In genomic region chr16:89359296-89360147, GRCh38 we compare ENCODE assay signal across 9 cellular contexts.
DNase-seq lines count a peak whose midpoint lies in the region; FAIRE-seq and TF ChIP-seq lines count a peak whose summit lies in the region.
"Had no signal": no experiment of that assay in that cellular context is flagged by ENCODE, and none has a peak within 500 bp of the region (broad histone marks: within the 10 kb centered on the region; RNA-seq: fewer than 3 reads in every experiment).

No MANE protein-coding gene starts in this region.

- no peak for TF ChIP-seq EP300 in sigmoid colon (IDR thresholded peaks at IDR 0.05)

- FAIRE-seq in small intestine (lab: Jason Lieb, UNC) (no peak), GM12892 (lab: Jason Lieb, UNC) (no peak)

- H3K36me3 ChIP-seq in OCI-LY7 (ENCODE audit: insufficient read depth, low read length), result peaks cover 45% of the 10 kb centered on the region
- no peaks in the 10 kb centered on the region for H3K36me3 ChIP-seq in effector memory CD4-positive, alpha-beta T cell (ENCODE audit: control insufficient read depth, insufficient read depth, low read length)
- H3K36me3 ChIP-seq in sigmoid colon, result no peaks in the 10 kb centered on the region
- no peaks in the 10 kb centered on the region for H3K36me3 ChIP-seq in small intestine (ENCODE audit: control insufficient read depth in 2 of 2, insufficient read depth in 2 of 2, low read length in 2 of 2)

- WGBS in sigmoid colon, 2 donors, result 51 to 77% methylated on average over 18 of the region's 18 CpGs
- 53 to 73% (median 70%) methylated on average over 18 of the region's 18 CpGs for WGBS in small intestine, 3 donors

- no peak for TF ChIP-seq POLR2A in sigmoid colon (IDR thresholded peaks at IDR 0.05)
- TF ChIP-seq POLR2A in GM12892 (IDR thresholded peaks at IDR 0.05; ENCODE audit: low read depth, low read length), result no peak

- H3K9me3 ChIP-seq in OCI-LY7 (ENCODE audit: low read length), result no peaks in the 10 kb centered on the region
- H3K9me3 ChIP-seq in effector memory CD4-positive, alpha-beta T cell (ENCODE audit: control insufficient read depth, low read length), result no peaks in the 10 kb centered on the region
- no peaks in the 10 kb centered on the region for H3K9me3 ChIP-seq in sigmoid colon
- H3K9me3 ChIP-seq in small intestine (ENCODE audit: control insufficient read depth, low read depth), result no peaks in the 10 kb centered on the region

- DNase-seq in T-helper 1 cell, result no peak
- no peak for DNase-seq in OCI-LY7 (ENCODE audit: low spot score)
- DNase-seq in effector memory CD4-positive, alpha-beta T cell, result no peak
- DNase-seq in sigmoid colon, result no peak
- no peak for DNase-seq in small intestine
- DNase-seq in GM12892 (ENCODE audit: insufficient read length), result no peak
- no peak for DNase-seq in islet precursor cell
- DNase-seq: SHP77 treated with DMSO at 0.1 percent for 48 hours had no signal

- peak overlapping the region; percentile 72 for H3K4me3 Mint-ChIP-seq in T-helper 1 cell treated with Interleukin-12 subunit alpha and Interleukin-12 subunit beta and Interleukin-4 antibody, amounts not matched to agents 30 μg/mL and 1 μg/mL, for 36 hours

- peaks cover 96% of the 10 kb centered on the region for H3K79me2 ChIP-seq in OCI-LY7 (ENCODE audit: insufficient read depth, low read depth, low read length)

- no peaks in the 10 kb centered on the region for H3K9me2 ChIP-seq in OCI-LY7 (ENCODE audit: insufficient read depth, low read length)

- H2AFZ ChIP-seq in OCI-LY7 (ENCODE audit: low read length), result no peak overlapping the region

- CTCF ChIA-PET in OCI-LY7 (lab: Charles Lee; ENCODE audit: unreplicated experiment), result interaction anchor here (0.6 kb wide), 1 partner anchor 15 kb away, joined by 4 read pairs; no protein-coding TSS in a partner anchor

- H3K4me1 Mint-ChIP-seq in T-helper 1 cell treated with Interleukin-12 subunit alpha and Interleukin-12 subunit beta and Interleukin-4 antibody, amounts not matched to agents 30 μg/mL and 1 μg/mL, for 36 hours (ENCODE audit: low read depth), result peaks cover 79% of the 10 kb centered on the region

- TF ChIP-seq CTCF in OCI-LY7 (conservative IDR thresholded peaks at IDR 0.05; ENCODE audit: low read length) (no peak), sigmoid colon (IDR thresholded peaks at IDR 0.05) (no peak)

- H3K4me3 ChIP-seq in OCI-LY7 (ENCODE audit: low read depth, low read length, poor library complexity, severe bottlenecking), result no peak overlapping the region
- no peak overlapping the region for H3K4me3 ChIP-seq in effector memory CD4-positive, alpha-beta T cell (ENCODE audit: insufficient read depth, low read depth, low read length, poor library complexity, severe bottlenecking)
- no peak overlapping the region for H3K4me3 ChIP-seq in sigmoid colon
- no peak overlapping the region for H3K4me3 ChIP-seq in small intestine (ENCODE audit: low read depth in 1 of 2, low read length in 2 of 2)

- H4K20me1 ChIP-seq in OCI-LY7 (ENCODE audit: insufficient read depth, low read length), result peaks cover 58% of the 10 kb centered on the region

- H3K4me2 ChIP-seq in OCI-LY7 (ENCODE audit: low read length), result peak overlapping the region; percentile 32

- H3K27me3 Mint-ChIP-seq in T-helper 1 cell treated with Interleukin-12 subunit alpha and Interleukin-12 subunit beta and Interleukin-4 antibody, amounts not matched to agents 30 μg/mL and 1 μg/mL, for 36 hours (ENCODE audit: low read depth), result no peaks in the 10 kb centered on the region

- H3K9me3 Mint-ChIP-seq in T-helper 1 cell treated with Interleukin-12 subunit alpha and Interleukin-12 subunit beta and Interleukin-4 antibody, amounts not matched to agents 30 μg/mL and 1 μg/mL, for 36 hours, result no peaks in the 10 kb centered on the region

- H3K36me3 Mint-ChIP-seq in T-helper 1 cell treated with Interleukin-12 subunit alpha and Interleukin-12 subunit beta and Interleukin-4 antibody, amounts not matched to agents 30 μg/mL and 1 μg/mL, for 36 hours (ENCODE audit: low read depth), result peaks cover 6% of the 10 kb centered on the region

- intact Hi-C loops in OCI-LY7 (cut with micrococcal nuclease; ENCODE audit: unreplicated experiment) (no loop called here), sigmoid colon (cut with DNase I) (loop anchor here (5.0 kb wide), 1 partner anchor 38 kb away; no protein-coding TSS in a partner anchor)

- POLR2A ChIA-PET in OCI-LY7 (lab: Charles Lee), result interaction anchor here (0.6 kb wide), 1 partner anchor 11 kb away, joined by 3 read pairs; no protein-coding TSS in a partner anchor

- peak overlapping the region; percentile 12 for H3K27ac ChIP-seq in OCI-LY7 (ENCODE audit: low read depth, low read length, poor library complexity, severe bottlenecking)
- peak overlapping the region; percentile 37 for H3K27ac ChIP-seq in effector memory CD4-positive, alpha-beta T cell (ENCODE audit: insufficient read depth, low read length, poor library complexity, severe bottlenecking)
- H3K27ac ChIP-seq in sigmoid colon, result peak overlapping the region in 3 of 4 donors; percentile 11 to 42 (median 30)
- H3K27ac ChIP-seq in small intestine (ENCODE audit: low read depth in 1 of 2, low read length in 1 of 2), result peak overlapping the region in 1 of 2 donors; percentile 8

- no peaks in the 10 kb centered on the region for H3K27me3 ChIP-seq in effector memory CD4-positive, alpha-beta T cell (replicated peaks; ENCODE audit: control insufficient read depth, insufficient read depth, low read length, poor library complexity, severe bottlenecking)
- H3K27me3 ChIP-seq in sigmoid colon, result no peaks in the 10 kb centered on the region
- H3K27me3 ChIP-seq in small intestine (ENCODE audit: control insufficient read depth in 2 of 2, insufficient read depth in 2 of 2, low read length in 2 of 2), result no peaks in the 10 kb centered on the region

- peak overlapping the region; percentile 79 for H3K27ac Mint-ChIP-seq in T-helper 1 cell treated with Interleukin-12 subunit alpha and Interleukin-12 subunit beta and Interleukin-4 antibody, amounts not matched to agents 30 μg/mL and 1 μg/mL, for 36 hours

- BruUV-seq in OCI-LY7 (replicated peaks; lab: Mats Ljungman, UMichigan), result no TSS peak

- H3K4me1 ChIP-seq in OCI-LY7 (ENCODE audit: insufficient read depth, low read length, poor library complexity, severe bottlenecking) (peaks cover 74% of the 10 kb centered on the region), sigmoid colon (peaks cover 0 to 81% (median 73%) of the 10 kb centered on the region in 4 donors), small intestine (ENCODE audit: control insufficient read depth in 2 of 2, insufficient read depth in 1 of 2, low read depth in 1 of 2, low read length in 1 of 2) (peaks cover 19 to 20% of the 10 kb centered on the region in 2 donors)
- H3K4me1 ChIP-seq in effector memory CD4-positive, alpha-beta T cell (ENCODE audit: control insufficient read depth, insufficient read depth, low read length, poor library complexity, severe bottlenecking), result peaks cover 74% of the 10 kb centered on the region
